Comparison of ENCODE assay signal across 13 cellular contexts in genomic region chr7:106358103-106358663, GRCh38.
DNase-seq lines count a peak whose midpoint lies in the region; ATAC-seq and TF ChIP-seq lines count a peak whose summit lies in the region.
"Had no signal": no experiment of that assay in that cellular context is flagged by ENCODE, and none has a peak within 500 bp of the region (broad histone marks: within the 10 kb centered on the region; RNA-seq: fewer than 3 reads in every experiment).

No MANE protein-coding gene starts in this region.

- peaks cover 6% of the 10 kb centered on the region for H3K9me3 ChIP-seq in suprapubic skin

- H3K27me3 ChIP-seq in suprapubic skin: no peaks in the 10 kb centered on the region

- no peak overlapping the region for H3K27ac ChIP-seq in suprapubic skin
- H3K27ac ChIP-seq: parathyroid adenoma, WERI-Rb-1 had no signal

- H3K36me3 ChIP-seq in suprapubic skin: no peaks in the 10 kb centered on the region
- H3K36me3 ChIP-seq: WERI-Rb-1 had no signal

- TF ChIP-seq POLR2A in suprapubic skin (IDR thresholded peaks at IDR 0.05): no peak

- TF ChIP-seq CTCF in AG09309 (IDR thresholded peaks at IDR 0.05; ENCODE audit: control insufficient read depth, insufficient read depth, low read depth, low read length, missing control alignments) (no peak), fibroblast of mammary gland (conservative IDR thresholded peaks at IDR 0.05; ENCODE audit: control insufficient read depth, insufficient read depth, low read depth, low read length) (no peak), suprapubic skin (IDR thresholded peaks at IDR 0.05) (no peak)

- TF ChIP-seq EP300 in suprapubic skin (IDR thresholded peaks at IDR 0.05): no peak

- ATAC-seq in GM19463 (IDR thresholded peaks at IDR 0.05; ENCODE audit: unreplicated experiment) (peak; percentile 89), HG03565 (IDR thresholded peaks at IDR 0.05; ENCODE audit: unreplicated experiment) (peak; percentile 49)

- DNase-seq in AG09309 (ENCODE audit: low read depth): peak; percentile 48
- DNase-seq in fibroblast of mammary gland (ENCODE audit: low read depth): peak; percentile 46
- DNase-seq in stimulated activated CD4-positive, alpha-beta T cell treated with anti-CD3 and anti-CD28 coated beads, Interleukin-4, amount 100 ng/mL, for 24 hours: no peak
- DNase-seq in activated gamma-delta T cell (lab: John Stamatoyannopoulos, UW): no peak
- DNase-seq in AML-193 (lab: John Stamatoyannopoulos, UW): no peak
- DNase-seq in suprapubic skin (ENCODE audit: low spot score in 2 of 2): no peak
- DNase-seq: amygdala; CD4-positive, alpha-beta memory T cell; NCI-H524; WERI-Rb-1 had no signal

- H3K4me1 ChIP-seq in suprapubic skin: no peaks in the 10 kb centered on the region
- H3K4me1 ChIP-seq: parathyroid adenoma had no signal

- WGBS in suprapubic skin: 55% methylated on average over 2 of the region's 2 CpGs

- H3K4me3 ChIP-seq in AG09309 (ENCODE audit: control insufficient read depth, low read depth, low read length) (no peak overlapping the region), fibroblast of mammary gland (ENCODE audit: control insufficient read depth, low read depth, low read length) (no peak overlapping the region), suprapubic skin (no peak overlapping the region)

Comparison
In these comparisons a context has a peak if more than half of its experiments do, and no peak if none do; other contexts are left out.
1. DNase-seq: peak in AG09309 (single experiment) and fibroblast of mammary gland (single experiment); none in stimulated activated CD4-positive, alpha-beta T cell treated with anti-CD3 and anti-CD28 coated beads, Interleukin-4, amount 100 ng/mL, for 24 hours (single experiment), activated gamma-delta T cell (single experiment), AML-193 (0 of 2) and suprapubic skin (0 of 2).